In the genomic region with DNA sequence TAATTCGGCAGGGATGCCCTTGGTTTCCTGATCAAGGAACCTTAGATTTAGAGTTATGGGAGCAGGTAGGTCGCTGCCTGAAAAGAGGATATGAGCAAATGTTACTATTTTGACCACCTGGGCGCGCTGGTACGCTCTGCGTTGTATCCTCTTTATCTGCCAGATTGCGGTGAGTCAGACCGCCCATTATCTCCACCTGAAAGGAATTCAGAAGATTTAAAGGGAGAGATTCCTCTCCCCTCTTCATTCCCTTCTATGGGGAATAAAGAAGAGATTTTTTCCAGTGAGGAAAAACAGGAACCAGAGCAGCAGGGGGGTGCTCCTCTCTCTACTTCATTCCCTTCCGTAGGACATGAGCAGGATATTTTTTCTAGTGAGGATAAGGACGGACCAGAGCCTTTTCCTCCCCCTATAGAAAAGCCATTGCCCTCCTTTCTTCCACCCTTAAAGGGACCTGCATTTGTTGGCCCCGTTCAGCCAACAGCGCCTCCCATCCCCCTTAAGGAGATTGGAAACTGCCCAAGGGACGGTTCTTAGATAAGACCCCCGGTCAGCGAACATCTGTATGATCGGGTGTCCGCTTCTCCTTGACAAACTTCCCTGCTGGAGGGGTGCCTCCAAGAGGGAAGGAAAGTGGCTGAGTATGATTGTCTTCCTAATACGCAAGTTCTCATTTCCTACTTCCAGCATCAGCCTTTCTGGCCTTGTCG, we compare ENCODE assay signal across 8 cellular contexts. TPM values are rescaled to one million over a fixed set of nuclear protein-coding genes. Genes with fewer than 3 reads are reported as not detected.
DNase-seq lines count a peak whose midpoint lies in the region; ATAC-seq, FAIRE-seq and TF ChIP-seq lines count a peak whose summit lies in the region.

No MANE protein-coding gene starts in this region.

- no peak for DNase-seq in IMR-90
- peak in 6 of 7 donors; percentile 44 to 76 (median 59) for DNase-seq in adrenal gland
- DNase-seq in testis: peak; percentile 26
- no peak for DNase-seq in hippocampal formation (lab: John Stamatoyannopoulos, UW)
- no peak for DNase-seq in GM20000 (ENCODE audit: low spot score)
- DNase-seq in NCI-H187 (lab: John Stamatoyannopoulos, UW): no peak

- CTCF ChIA-PET in IMR-90 (lab: Yijun Ruan, JAX): no interaction called here

- TF ChIP-seq RAD21 in IMR-90 (IDR thresholded peaks at IDR 0.05; ENCODE audit: low read length): no peak

- H3K4me1 ChIP-seq in IMR-90 (ENCODE audit: control insufficient read depth, insufficient read depth, low read length): peaks cover 2% of the 10 kb centered on the region
- peaks cover 0 to 13% of the 10 kb centered on the region in 2 donors for H3K4me1 ChIP-seq in adrenal gland (replicated peaks in 1 of 2)
- no peaks in the 10 kb centered on the region for H3K4me1 ChIP-seq in testis

- H3K56ac ChIP-seq in IMR-90 (ENCODE audit: extremely low read depth, insufficient read depth, low read length): no peak overlapping the region

- H2AK5ac ChIP-seq in IMR-90 (ENCODE audit: low read depth, low read length): no peak overlapping the region

- 80% methylated on average over 1 of the region's 19 CpGs; no CpG with 5 or more reads in 1 of the 2 experiments for WGBS in IMR-90 (ENCODE audit: extremely low coverage in 2 of 2, insufficient read length in 1 of 2), 2 experiments
- 26 to 40% (median 39%) methylated on average over 17 to 19 of the region's 19 CpGs for WGBS in adrenal gland, 4 donors
- WGBS in testis, 2 donors: 11 to 17% methylated on average over 18 to 19 of the region's 19 CpGs

- no peaks in the 10 kb centered on the region for H4K20me1 ChIP-seq in IMR-90 (ENCODE audit: insufficient read depth, low read length)

- no peak overlapping the region for H3K9ac ChIP-seq in IMR-90 (ENCODE audit: low read depth, low read length)

- peak; percentile 47 for FAIRE-seq in islet of Langerhans (lab: Jason Lieb, UNC)

- H4K91ac ChIP-seq in IMR-90 (ENCODE audit: insufficient read depth, low read depth, low read length): no peak overlapping the region

- no peak overlapping the region for H2BK5ac ChIP-seq in IMR-90 (ENCODE audit: low read depth, low read length, poor library complexity, severe bottlenecking)

- TF ChIP-seq POLR2A in GM18505 (IDR thresholded peaks at IDR 0.05; ENCODE audit: borderline replicate concordance, extremely low read depth, insufficient read depth, insufficient read length) (no peak), IMR-90 (IDR thresholded peaks at IDR 0.05; ENCODE audit: low read depth, low read length) (no peak), adrenal gland (IDR thresholded peaks at IDR 0.05) (no peak), testis (IDR thresholded peaks at IDR 0.05) (no peak)

- no peak overlapping the region for H4K5ac ChIP-seq in IMR-90 (ENCODE audit: low read depth, low read length)

- no peak overlapping the region for H2BK20ac ChIP-seq in IMR-90 (ENCODE audit: low read depth, low read length)

- H3K4me3 ChIP-seq in IMR-90 (ENCODE audit: insufficient read depth, low read depth, low read length) (no peak overlapping the region), adrenal gland (peak overlapping the region in 1 of 4 donors; percentile 49), testis (peak overlapping the region; percentile 48 to 62)

- H3K9me1 ChIP-seq in IMR-90 (ENCODE audit: insufficient read depth, low read length): no peaks in the 10 kb centered on the region

- in situ Hi-C loops in IMR-90 (cut with MboI; ENCODE audit: low sequenced_read_pairs): no loop called here

- H3K14ac ChIP-seq in IMR-90 (replicated peaks; ENCODE audit: low read depth, low read length): no peak overlapping the region

- H3K36me3 ChIP-seq in IMR-90 (ENCODE audit: control insufficient read depth, insufficient read depth, low read length) (no peaks in the 10 kb centered on the region), adrenal gland (replicated peaks in 1 of 2) (no peaks in the 10 kb centered on the region), testis (ENCODE audit: low read depth, missing control alignments) (no peaks in the 10 kb centered on the region)

- intact Hi-C loops in IMR-90 (cut with micrococcal nuclease) (loop anchor here (5.0 to 10.0 kb wide), 2 partner anchors 106 to 462 kb away; partner anchors contain the start of gene ODF2L), adrenal gland (cut with DNase I) (loop anchor here in 1 of 2 donors (10.0 kb wide), 1 partner anchor 128 kb away; no protein-coding TSS in a partner anchor), testis (cut with DNase I; ENCODE audit: low total_unique reads) (no loop called here)

- H2AK9ac ChIP-seq in IMR-90 (replicated peaks; ENCODE audit: low read depth, low read length, poor library complexity): no peak overlapping the region

- H3K9me3 ChIP-seq in IMR-90 (ENCODE audit: control insufficient read depth, insufficient read depth, low read length): no peaks in the 10 kb centered on the region
- no peaks in the 10 kb centered on the region for H3K9me3 ChIP-seq in adrenal gland (replicated peaks in 1 of 3)
- no peaks in the 10 kb centered on the region for H3K9me3 ChIP-seq in testis

- no peak overlapping the region for H3K18ac ChIP-seq in IMR-90 (ENCODE audit: low read depth, low read length)

- no peak overlapping the region for H4K8ac ChIP-seq in IMR-90 (ENCODE audit: low read depth in 2 of 2, low read length in 2 of 2)

- TF ChIP-seq CTCF in IMR-90 (conservative IDR thresholded peaks at IDR 0.05; ENCODE audit: low read depth, low read length) (no peak), adrenal gland (IDR thresholded peaks at IDR 0.05) (no peak), testis (IDR thresholded peaks at IDR 0.05) (no peak), GM20000 (IDR thresholded peaks at IDR 0.05; ENCODE audit: extremely low read depth, missing control alignments) (no peak)

- peak overlapping the region; percentile 62 for H2AFZ ChIP-seq in IMR-90 (replicated peaks; ENCODE audit: low read length, poor library complexity)

- POLR2A ChIA-PET in IMR-90 (lab: Charles Lee; ENCODE audit: unreplicated experiment): no interaction called here

- no TSS peak for BruUV-seq in IMR-90 (replicated peaks; lab: Mats Ljungman, UMichigan)

- H2BK120ac ChIP-seq in IMR-90 (ENCODE audit: low read depth, low read length): no peak overlapping the region

- H3K27ac ChIP-seq in IMR-90 (ENCODE audit: insufficient read depth, low read length): no peak overlapping the region
- peak overlapping the region in 4 of 5 donors; percentile 17 to 63 (median 35) for H3K27ac ChIP-seq in adrenal gland
- peak overlapping the region; percentile 55 to 78 for H3K27ac ChIP-seq in testis

- H3K4ac ChIP-seq in IMR-90 (ENCODE audit: low read depth, low read length): no peak overlapping the region

- dilution Hi-C loops in IMR-90 (cut with HindIII; ENCODE audit: low sequenced_read_pairs, unreplicated experiment): no loop called here

- H3K27me3 ChIP-seq in IMR-90 (ENCODE audit: control insufficient read depth, insufficient read depth, low read length) (peaks cover 9% of the 10 kb centered on the region), adrenal gland (no peaks in the 10 kb centered on the region), testis (no peaks in the 10 kb centered on the region)

- H3K79me1 ChIP-seq in IMR-90 (ENCODE audit: low read depth in 1 of 2, low read length in 2 of 2): no peaks in the 10 kb centered on the region

- no peak overlapping the region for H3K4me2 ChIP-seq in IMR-90 (ENCODE audit: low read depth, low read length)

- peak; percentile 42 for ATAC-seq in GM18505 (IDR thresholded peaks at IDR 0.05; ENCODE audit: unreplicated experiment)
- no peak for ATAC-seq in IMR-90 (ENCODE audit: low read depth)

- H2BK15ac ChIP-seq in IMR-90 (ENCODE audit: low read depth, low read length): no peak overlapping the region

- no peak overlapping the region for H3K23ac ChIP-seq in IMR-90 (ENCODE audit: low read depth, low read length)

TF ChIP-seq in IMR-90, 13 proteins besides CTCF, POLR2A, EP300 and RAD21 (continues in another document):
- TF ChIP-seq BHLHE40 (IDR thresholded peaks at IDR 0.05; ENCODE audit: low read depth, low read length) (no peak), NFE2L2 (IDR thresholded peaks at IDR 0.05; ENCODE audit: low read depth, low read length) (no peak), ELK1 (IDR thresholded peaks at IDR 0.05; ENCODE audit: borderline replicate concordance, low read depth, low read length) (no peak), RCOR1 (IDR thresholded peaks at IDR 0.05; ENCODE audit: insufficient replicate concordance, low read length) (no peak), MXI1 (IDR thresholded peaks at IDR 0.05; ENCODE audit: borderline replicate concordance, low read depth, low read length) (no peak), RFX5 (IDR thresholded peaks at IDR 0.05; ENCODE audit: low read depth, low read length) (no peak)

RNA-seq across cellular contexts. Expression of gene CLCA1, which starts 34.1 kb away (rescaled TPM):
- total RNA-seq in IMR-90 (2012; rRNA removed) (not detected in 2 replicates), adrenal gland (under 1 TPM in 3 of 8 donors, not detected in 5; 0.14 to 0.22 (median 0.15) TPM), testis (under 1 TPM; 0.12 to 0.55 TPM)
- polyA plus RNA-seq in IMR-90 (2012; rRNA removed) (not detected in 2 replicates), adrenal gland (under 1 TPM in 1 of 3 donors, not detected in 2; 0.08 TPM), testis (ENCODE audit: insufficient read depth, low read depth, low replicate concordance) (0.88 TPM)
- not detected in 2 replicates for polyA plus RNA-seq in IMR-90 (2012; cell fraction: cytosol; rRNA removed)
- polyA plus RNA-seq in IMR-90 (2012; cell fraction: nucleus; rRNA removed; ENCODE audit: low replicate concordance): not detected in 2 replicates

RNA-seq across cellular contexts. Expression of gene CLCA4, which starts 44.0 kb away (rescaled TPM):
- not detected in 2 replicates for total RNA-seq in IMR-90 (2012; rRNA removed)
- not detected in 2 replicates for polyA plus RNA-seq in IMR-90 (2012; rRNA removed)
- polyA plus RNA-seq in IMR-90 (2012; cell fraction: cytosol; rRNA removed): not detected in 2 replicates
- not detected in 2 replicates for polyA plus RNA-seq in IMR-90 (2012; cell fraction: nucleus; rRNA removed; ENCODE audit: low replicate concordance)
- under 1 TPM in 1 of 8 donors, not detected in 7; 0.07 TPM for total RNA-seq in adrenal gland
- under 1 TPM in 2 of 3 donors, not detected in 1; 0.20 to 0.24 TPM for polyA plus RNA-seq in adrenal gland
- total RNA-seq in testis: under 1 TPM; 0.12 to 0.63 TPM
- polyA plus RNA-seq in testis (ENCODE audit: insufficient read depth, low read depth, low replicate concordance): 0.37 TPM

Comparison
In these comparisons a context has a peak if more than half of its experiments do, and no peak if none do; other contexts are left out.
1. DNase-seq: peak in adrenal gland (6 of 7) and testis (single experiment); none in IMR-90 (single experiment), hippocampal formation (0 of 2), GM20000 (single experiment) and NCI-H187 (0 of 2).